In the genomic region with DNA sequence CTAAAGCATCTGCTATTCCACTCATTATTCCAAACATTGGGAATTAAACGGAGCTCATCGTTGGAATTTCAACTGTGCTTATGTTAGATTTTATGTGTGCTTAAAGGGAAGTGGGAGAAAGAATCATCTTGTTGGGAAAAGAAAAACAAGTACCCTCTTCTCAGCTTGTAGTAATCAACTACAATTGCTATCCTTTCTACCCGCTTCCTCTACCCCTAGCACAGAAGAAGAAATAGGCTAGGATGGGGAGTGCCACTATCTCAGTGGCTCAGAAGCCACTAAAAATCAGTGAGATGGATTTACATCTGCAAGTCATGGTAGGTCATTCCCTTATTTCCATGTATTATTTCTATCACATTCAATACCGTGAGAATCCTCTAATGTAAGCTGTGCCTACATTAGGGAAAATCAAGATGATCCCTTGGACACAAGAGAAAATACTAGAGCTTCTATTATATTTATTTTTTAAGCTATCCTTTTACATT, we compare ENCODE assay signal across 13 cellular contexts.
A peak's percentile ranks its signal among the peaks of the same experiment; 100 is the strongest.
DNase-seq lines count a peak whose midpoint lies in the region; ATAC-seq and TF ChIP-seq lines count a peak whose summit lies in the region.
"Had no signal": no experiment of that assay in that cellular context is flagged by ENCODE, and none has a peak within 500 bp of the region (broad histone marks: within the 10 kb centered on the region; RNA-seq: fewer than 3 reads in every experiment).

No MANE protein-coding gene starts in this region.

- H3K4me3 Mint-ChIP-seq in activated CD8-positive, alpha-beta T cell treated with anti-CD3 and anti-CD28 coated beads for 36 hours, result peak overlapping the region; percentile 28
- no peak overlapping the region for H3K4me3 Mint-ChIP-seq in activated CD8-positive, alpha-beta T cell treated with anti-CD3 and anti-CD28 coated beads, Interleukin-2, amount 10 ng/mL, durations not matched to agents 7 days and 5 days
- H3K4me3 Mint-ChIP-seq in activated naive CD8-positive, alpha-beta T cell treated with anti-CD3 and anti-CD28 coated beads for 36 hours, result no peak overlapping the region
- H3K4me3 Mint-ChIP-seq: neural crest cell had no signal

- CTCF ChIA-PET in activated CD8-positive, alpha-beta T cell treated with anti-CD3 and anti-CD28 coated beads for 36 hours (lab: Charles Lee), result interaction anchor here (1.0 to 1.6 kb wide), 13 partner anchors 9 to 197 kb away, joined by 3 to 7 read pairs (median 4); no protein-coding TSS in a partner anchor
- CTCF ChIA-PET in activated CD8-positive, alpha-beta T cell treated with anti-CD3 and anti-CD28 coated beads, Interleukin-2, amount 10 ng/mL, durations not matched to agents 7 days and 5 days (lab: Charles Lee), result interaction anchor here (0.8 to 2.7 kb wide), 15 partner anchors 9 to 133 kb away, joined by 3 to 7 read pairs (median 4); partner anchors contain the start of gene CD44

- peak overlapping the region; percentile 91 for H3K27ac Mint-ChIP-seq in activated CD8-positive, alpha-beta T cell treated with anti-CD3 and anti-CD28 coated beads for 36 hours
- H3K27ac Mint-ChIP-seq in activated CD8-positive, alpha-beta T cell treated with anti-CD3 and anti-CD28 coated beads, Interleukin-2, amount 10 ng/mL, durations not matched to agents 7 days and 5 days, result no peak overlapping the region
- H3K27ac Mint-ChIP-seq in activated naive CD8-positive, alpha-beta T cell treated with anti-CD3 and anti-CD28 coated beads for 36 hours, result peak overlapping the region; percentile 89

- peaks cover 26 to 31% (median 26%) of the 10 kb centered on the region in 3 donors for H3K4me1 ChIP-seq in skeletal muscle tissue (ENCODE audit: control insufficient read depth in 3 of 3, insufficient read depth in 3 of 3, low read length in 3 of 3)

- peaks cover 2% of the 10 kb centered on the region for H3K36me3 Mint-ChIP-seq in activated CD8-positive, alpha-beta T cell treated with anti-CD3 and anti-CD28 coated beads for 36 hours (ENCODE audit: low read depth)
- peaks cover 13% of the 10 kb centered on the region for H3K36me3 Mint-ChIP-seq in activated CD8-positive, alpha-beta T cell treated with anti-CD3 and anti-CD28 coated beads, Interleukin-2, amount 10 ng/mL, durations not matched to agents 7 days and 5 days (ENCODE audit: low read depth)
- H3K36me3 Mint-ChIP-seq in activated naive CD8-positive, alpha-beta T cell treated with anti-CD3 and anti-CD28 coated beads for 36 hours, result peaks cover 2% of the 10 kb centered on the region

- ATAC-seq in activated CD8-positive, alpha-beta T cell treated with anti-CD3 and anti-CD28 coated beads for 36 hours, result no peak
- no peak for ATAC-seq in activated CD8-positive, alpha-beta T cell treated with anti-CD3 and anti-CD28 coated beads, Interleukin-2, amount 10 ng/mL, durations not matched to agents 7 days and 5 days
- ATAC-seq in sciatic nerve, result no peak
- ATAC-seq: left cardiac atrium had no signal

- TF ChIP-seq POLR2A in NB4 (IDR thresholded peaks at IDR 0.05; ENCODE audit: extremely low read depth, insufficient read length), result no peak

- POLR2A ChIA-PET in activated CD8-positive, alpha-beta T cell treated with anti-CD3 and anti-CD28 coated beads for 36 hours (lab: Charles Lee), result interaction anchor here (0.8 to 1.6 kb wide), 13 partner anchors 11 to 164 kb away, joined by 3 to 12 read pairs (median 4); partner anchors contain the start of gene CD44
- POLR2A ChIA-PET in activated CD8-positive, alpha-beta T cell treated with anti-CD3 and anti-CD28 coated beads, Interleukin-2, amount 10 ng/mL, durations not matched to agents 7 days and 5 days (lab: Charles Lee), result interaction anchor here (0.6 to 2.5 kb wide), 8 partner anchors 9 to 125 kb away, joined by 3 to 14 read pairs (median 4); partner anchors contain the start of gene CD44

- no peak for DNase-seq in activated CD8-positive, alpha-beta T cell treated with anti-CD3 and anti-CD28 coated beads for 36 hours
- DNase-seq in activated CD8-positive, alpha-beta T cell treated with anti-CD3 and anti-CD28 coated beads, Interleukin-2, amount 10 ng/mL, durations not matched to agents 7 days and 5 days, result no peak
- DNase-seq in NB4 (ENCODE audit: low read depth), result no peak
- no peak for DNase-seq in activated naive CD8-positive, alpha-beta T cell treated with anti-CD3 and anti-CD28 coated beads for 36 hours
- no peak for DNase-seq in sciatic nerve (ENCODE audit: low spot score)
- no peak for DNase-seq in glomerular visceral epithelial cell (ENCODE audit: extremely low spot score)
- no peak for DNase-seq in NCI-H187 treated with DMSO at 0.1 percent for 48 hours (lab: John Stamatoyannopoulos, UW)
- DNase-seq: DMS53, heart right ventricle, left cardiac atrium, NCI-H2029 had no signal

- H3K4me1 Mint-ChIP-seq in activated CD8-positive, alpha-beta T cell treated with anti-CD3 and anti-CD28 coated beads for 36 hours (ENCODE audit: low read depth), result peaks cover 77% of the 10 kb centered on the region
- H3K4me1 Mint-ChIP-seq in activated CD8-positive, alpha-beta T cell treated with anti-CD3 and anti-CD28 coated beads, Interleukin-2, amount 10 ng/mL, durations not matched to agents 7 days and 5 days (ENCODE audit: low read depth), result peaks cover 54% of the 10 kb centered on the region
- H3K4me1 Mint-ChIP-seq in activated naive CD8-positive, alpha-beta T cell treated with anti-CD3 and anti-CD28 coated beads for 36 hours, result peaks cover 49% of the 10 kb centered on the region
- H3K4me1 Mint-ChIP-seq: neural crest cell had no signal

- intact Hi-C loops in activated CD8-positive, alpha-beta T cell treated with anti-CD3 and anti-CD28 coated beads for 36 hours (cut with micrococcal nuclease), result loop anchor here (2.0 to 10.0 kb wide), 4 partner anchors 26 to 104 kb away; no protein-coding TSS in a partner anchor
- intact Hi-C loops in sciatic nerve (cut with DNase I), result no loop called here

- no peak for TF ChIP-seq CTCF in activated CD8-positive, alpha-beta T cell treated with anti-CD3 and anti-CD28 coated beads for 36 hours (IDR thresholded peaks at IDR 0.05)
- TF ChIP-seq CTCF in NB4 (IDR thresholded peaks at IDR 0.05; ENCODE audit: low read depth, low read length), result no peak

- H3K9ac ChIP-seq in skeletal muscle tissue (ENCODE audit: low read depth in 1 of 3, low read length in 3 of 3), result peak overlapping the region in 1 of 3 donors; percentile 20

- H3K9me3 ChIP-seq in skeletal muscle tissue (ENCODE audit: control insufficient read depth in 3 of 3, low read length in 3 of 3), result no peaks in the 10 kb centered on the region
- H3K9me3 ChIP-seq: heart right ventricle had no signal

- H3K4me3 ChIP-seq in NB4 (ENCODE audit: low read depth, low read length), result peak overlapping the region; percentile 58
- H3K4me3 ChIP-seq in skeletal muscle tissue (ENCODE audit: low read length in 3 of 3), result peak overlapping the region in 1 of 3 donors; percentile 42

- H3K27me3 ChIP-seq in skeletal muscle tissue (ENCODE audit: control insufficient read depth in 3 of 3, insufficient read depth in 3 of 3, low read length in 3 of 3), result no peaks in the 10 kb centered on the region
- H3K27me3 ChIP-seq: heart right ventricle had no signal

- no peaks in the 10 kb centered on the region for H3K36me3 ChIP-seq in skeletal muscle tissue (ENCODE audit: control insufficient read depth in 3 of 3, insufficient read depth in 3 of 3, low read length in 3 of 3)
- H3K36me3 ChIP-seq: heart right ventricle had no signal

- peaks cover 4% of the 10 kb centered on the region for H3K9me3 Mint-ChIP-seq in activated CD8-positive, alpha-beta T cell treated with anti-CD3 and anti-CD28 coated beads for 36 hours
- H3K9me3 Mint-ChIP-seq in activated CD8-positive, alpha-beta T cell treated with anti-CD3 and anti-CD28 coated beads, Interleukin-2, amount 10 ng/mL, durations not matched to agents 7 days and 5 days (ENCODE audit: insufficient read depth), result no peaks in the 10 kb centered on the region
- peaks cover 4% of the 10 kb centered on the region for H3K9me3 Mint-ChIP-seq in activated naive CD8-positive, alpha-beta T cell treated with anti-CD3 and anti-CD28 coated beads for 36 hours
- H3K9me3 Mint-ChIP-seq: neural crest cell had no signal

- H3K27me3 Mint-ChIP-seq in activated CD8-positive, alpha-beta T cell treated with anti-CD3 and anti-CD28 coated beads for 36 hours, result no peaks in the 10 kb centered on the region
- peaks cover 2% of the 10 kb centered on the region for H3K27me3 Mint-ChIP-seq in activated CD8-positive, alpha-beta T cell treated with anti-CD3 and anti-CD28 coated beads, Interleukin-2, amount 10 ng/mL, durations not matched to agents 7 days and 5 days (ENCODE audit: low read depth)
- H3K27me3 Mint-ChIP-seq in activated naive CD8-positive, alpha-beta T cell treated with anti-CD3 and anti-CD28 coated beads for 36 hours, result peaks cover 3% of the 10 kb centered on the region

- peak overlapping the region; percentile 88 for H3K27ac ChIP-seq in skeletal muscle tissue (ENCODE audit: low read depth, low read length)
